Comparison of ENCODE assay signal across 20 cellular contexts in the genomic region with DNA sequence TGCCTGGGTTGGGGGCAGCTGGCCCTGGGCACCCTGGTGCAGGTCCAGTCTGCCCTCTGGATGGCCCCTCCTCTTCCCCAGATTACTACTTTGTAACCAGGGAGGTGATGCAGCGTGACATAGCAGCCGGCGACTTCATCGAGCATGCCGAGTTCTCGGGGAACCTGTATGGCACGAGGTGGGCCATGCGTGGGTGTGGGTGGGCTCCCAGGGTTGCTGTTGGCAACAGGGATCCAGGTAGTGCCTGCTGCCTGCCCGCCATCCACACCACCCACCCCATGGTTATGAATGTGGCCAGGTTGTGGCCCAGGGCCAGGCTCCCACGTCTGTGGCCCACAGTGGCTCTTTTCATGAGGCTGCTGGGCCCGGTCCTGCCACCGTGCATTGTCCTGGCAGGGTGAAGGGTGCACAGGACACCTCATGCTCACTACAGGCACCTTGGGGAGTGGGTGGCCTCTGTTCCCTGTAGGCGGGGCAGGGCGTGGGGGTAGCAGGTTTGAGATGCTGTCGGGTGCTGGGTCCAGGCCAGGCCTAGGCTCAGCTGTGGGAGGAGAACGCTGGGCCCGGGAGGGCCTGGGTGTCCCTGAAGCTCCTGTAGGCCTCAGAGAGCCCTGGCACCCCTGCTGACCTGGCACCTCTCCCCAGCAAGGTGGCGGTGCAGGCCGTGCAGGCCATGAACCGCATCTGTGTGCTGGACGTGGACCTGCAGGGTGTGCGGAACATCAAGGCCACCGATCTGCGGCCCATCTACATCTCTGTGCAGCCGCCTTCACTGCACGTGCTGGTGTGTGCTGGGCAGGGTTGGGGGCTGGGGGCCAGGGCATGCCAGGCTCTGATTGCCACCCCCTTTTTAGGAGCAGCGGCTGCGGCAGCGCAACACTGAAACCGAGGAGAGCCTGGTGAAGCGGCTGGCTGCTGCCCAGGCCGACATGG. TPM values are rescaled to one million over a fixed set of nuclear protein-coding genes. Genes with fewer than 3 reads are reported as not detected.
DNase-seq lines count a peak whose midpoint lies in the region; ATAC-seq, FAIRE-seq and TF ChIP-seq lines count a peak whose summit lies in the region.
"Had no signal": no experiment of that assay in that cellular context is flagged by ENCODE, and none has a peak within 500 bp of the region (broad histone marks: within the 10 kb centered on the region; RNA-seq: fewer than 3 reads in every experiment).

No MANE protein-coding gene starts in this region.

- peaks cover 26% of the 10 kb centered on the region for H3K4me1 Mint-ChIP-seq in activated CD8-positive, alpha-beta memory T cell treated with anti-CD3 and anti-CD28 coated beads, Interleukin-2, amount 10 ng/mL, durations not matched to agents 7 days and 5 days

- H3K36me3 ChIP-seq in adrenal gland (replicated peaks in 1 of 2) = peaks cover 0 to 29% of the 10 kb centered on the region in 2 donors
- peaks cover 0 to 23% (median 0%) of the 10 kb centered on the region in 3 donors for H3K36me3 ChIP-seq in pancreas

- H3K9me3 Mint-ChIP-seq in activated CD8-positive, alpha-beta memory T cell treated with anti-CD3 and anti-CD28 coated beads, Interleukin-2, amount 10 ng/mL, durations not matched to agents 7 days and 5 days (ENCODE audit: low read depth) = no peaks in the 10 kb centered on the region
- H3K9me3 Mint-ChIP-seq: IgD-negative memory B cell; T-helper 2 cell treated with Interferon-gamma antibody and Interleukin-4, amounts not matched to agents 5 μg/mL and 100 μg/mL, for 36 hours had no signal

- CTCF ChIA-PET in activated CD8-positive, alpha-beta memory T cell treated with anti-CD3 and anti-CD28 coated beads, Interleukin-2, amount 10 ng/mL, durations not matched to agents 7 days and 5 days (lab: Charles Lee) = no interaction called here

- TF ChIP-seq POLR2A in adrenal gland (IDR thresholded peaks at IDR 0.05) = no peak

- no peak for ATAC-seq in activated CD8-positive, alpha-beta memory T cell treated with anti-CD3 and anti-CD28 coated beads, Interleukin-2, amount 10 ng/mL, durations not matched to agents 7 days and 5 days
- ATAC-seq in pancreas = no peak
- ATAC-seq in GM21360 (IDR thresholded peaks at IDR 0.05; ENCODE audit: unreplicated experiment) = no peak
- ATAC-seq: psoas muscle had no signal

- H3K4me3 ChIP-seq in adrenal gland = no peak overlapping the region
- no peak overlapping the region for H3K4me3 ChIP-seq in pancreas
- H3K4me3 ChIP-seq: ascending aorta, psoas muscle, SJCRH30, spleen, upper lobe of left lung had no signal

- H3K27me3 Mint-ChIP-seq in activated CD8-positive, alpha-beta memory T cell treated with anti-CD3 and anti-CD28 coated beads, Interleukin-2, amount 10 ng/mL, durations not matched to agents 7 days and 5 days = no peaks in the 10 kb centered on the region
- H3K27me3 Mint-ChIP-seq: IgD-negative memory B cell had no signal

- H3K27ac Mint-ChIP-seq in activated CD8-positive, alpha-beta memory T cell treated with anti-CD3 and anti-CD28 coated beads, Interleukin-2, amount 10 ng/mL, durations not matched to agents 7 days and 5 days = no peak overlapping the region
- H3K27ac Mint-ChIP-seq: IgD-negative memory B cell; T-helper 2 cell treated with Interferon-gamma antibody and Interleukin-4, amounts not matched to agents 5 μg/mL and 100 μg/mL, for 36 hours had no signal

- TF ChIP-seq CTCF in adrenal gland (IDR thresholded peaks at IDR 0.05) = no peak
- no peak for TF ChIP-seq CTCF in pancreas (IDR thresholded peaks at IDR 0.05)

- DNase-seq in activated CD8-positive, alpha-beta memory T cell treated with anti-CD3 and anti-CD28 coated beads, Interleukin-2, amount 50 U/mL, for 4 hours = peak; percentile 13
- DNase-seq in activated CD8-positive, alpha-beta memory T cell treated with anti-CD3 and anti-CD28 coated beads, Interleukin-2, amount 10 ng/mL, durations not matched to agents 7 days and 5 days = no peak
- DNase-seq in adrenal gland (peak in 4 of 7 donors; percentile 15 to 50 (median 22)), pancreas (peak in 4 of 6 donors; percentile 12 to 74 (median 22))
- no peak for DNase-seq in central memory CD4-positive, alpha-beta T cell
- DNase-seq: 8988T, activated gamma-delta T cell treated with Interleukin-2 at 50 U/mL for 16 hours, DMS53, foreskin melanocyte, MV-4-11, NCI-H2081 treated with DMSO at 0.1 percent for 48 hours, NCI-H524 treated with DMSO at 0.1 percent for 48 hours, SJCRH30, spleen had no signal

- 92 to 94% (median 93%) methylated on average over 3 to 32 of the region's 32 CpGs for WGBS in adrenal gland, 4 donors
- 91 to 92% methylated on average over 32 of the region's 32 CpGs for WGBS in pancreas, 2 donors

- no peak overlapping the region for H3K27ac ChIP-seq in adrenal gland
- H3K27ac ChIP-seq in pancreas = no peak overlapping the region
- H3K27ac ChIP-seq: psoas muscle, SJCRH30 had no signal

- H3K4me3 Mint-ChIP-seq in activated CD8-positive, alpha-beta memory T cell treated with anti-CD3 and anti-CD28 coated beads, Interleukin-2, amount 10 ng/mL, durations not matched to agents 7 days and 5 days = no peak overlapping the region
- H3K4me3 Mint-ChIP-seq: IgD-negative memory B cell; T-helper 2 cell treated with Interferon-gamma antibody and Interleukin-4, amounts not matched to agents 5 μg/mL and 100 μg/mL, for 36 hours had no signal

- H3K27me3 ChIP-seq in adrenal gland = no peaks in the 10 kb centered on the region
- no peaks in the 10 kb centered on the region for H3K27me3 ChIP-seq in pancreas
- H3K27me3 ChIP-seq: ascending aorta, SJCRH30, spleen, upper lobe of left lung had no signal

- intact Hi-C loops in adrenal gland (cut with DNase I) (no loop called here), pancreas (cut with DNase I) (no loop called here)

- H3K9me3 ChIP-seq in adrenal gland (replicated peaks in 1 of 3) (no peaks in the 10 kb centered on the region), pancreas (no peaks in the 10 kb centered on the region)
- H3K9me3 ChIP-seq: ascending aorta, psoas muscle, SJCRH30, spleen, upper lobe of left lung had no signal

- FAIRE-seq in pancreas (lab: Jason Lieb, UNC) = no peak

- H3K4me1 ChIP-seq in adrenal gland (replicated peaks in 1 of 2) (peaks cover 6 to 44% of the 10 kb centered on the region in 2 donors), pancreas (peaks cover 10 to 21% (median 18%) of the 10 kb centered on the region in 3 donors)

- peaks cover 10% of the 10 kb centered on the region for H3K36me3 Mint-ChIP-seq in activated CD8-positive, alpha-beta memory T cell treated with anti-CD3 and anti-CD28 coated beads, Interleukin-2, amount 10 ng/mL, durations not matched to agents 7 days and 5 days
- H3K36me3 Mint-ChIP-seq: IgD-negative memory B cell had no signal

RNA-seq across cellular contexts. Expression of gene GJC2, which starts 2.7 kb away (rescaled TPM):
- 1 to 10 TPM; 1.1 to 1.8 TPM for total RNA-seq in activated CD8-positive, alpha-beta memory T cell treated with anti-CD3 and anti-CD28 coated beads, Interleukin-2, amount 10 ng/mL, durations not matched to agents 7 days and 5 days
- 1 to 10 TPM in 7 of 8 donors, under 1 TPM in 1; 0.87 to 4.1 (median 1.3) TPM for total RNA-seq in adrenal gland
- 1 to 10 TPM in 2 of 3 donors, under 1 TPM in 1; 0.05 to 2.1 (median 1.8) TPM for polyA plus RNA-seq in adrenal gland
- under 1 TPM; 0.08 to 0.69 (median 0.34) TPM for total RNA-seq in pancreas
- under 1 TPM; 0.59 to 0.80 TPM for polyA plus RNA-seq in pancreas
- polyA plus RNA-seq: IgD-negative memory B cell had no signal

RNA-seq across cellular contexts. Expression of gene GUK1, which starts 6.9 kb away (rescaled TPM):
- 100 to 1,000 TPM; 262 to 325 TPM for total RNA-seq in activated CD8-positive, alpha-beta memory T cell treated with anti-CD3 and anti-CD28 coated beads, Interleukin-2, amount 10 ng/mL, durations not matched to agents 7 days and 5 days
- total RNA-seq in adrenal gland (100 to 1,000 TPM; 162 to 427 (median 236) TPM), pancreas (100 to 1,000 TPM in 2 of 6 donors, 10 to 100 TPM in 4; 71.5 to 114 (median 98.6) TPM)
- polyA plus RNA-seq in adrenal gland (100 to 1,000 TPM in 2 of 3 donors, 10 to 100 TPM in 1; 42.3 to 414 (median 388) TPM), pancreas (100 to 1,000 TPM; 317 TPM)

RNA-seq across cellular contexts. Expression of gene IBA57, which starts 18.6 kb away (rescaled TPM):
- 1 to 10 TPM; 6.8 to 8.5 TPM for total RNA-seq in activated CD8-positive, alpha-beta memory T cell treated with anti-CD3 and anti-CD28 coated beads, Interleukin-2, amount 10 ng/mL, durations not matched to agents 7 days and 5 days
- total RNA-seq in adrenal gland (10 to 100 TPM; 10.7 to 40.6 (median 17.8) TPM), pancreas (10 to 100 TPM in 1 of 6 donors, 1 to 10 TPM in 5; 6.1 to 14.4 (median 8.0) TPM)
- polyA plus RNA-seq in adrenal gland (1 to 10 TPM; 1.4 to 3.8 (median 2.9) TPM), pancreas (1 to 10 TPM; 2.4 to 2.7 TPM)

RNA-seq across cellular contexts. Expression of gene MRPL55, which starts 37.9 kb away (rescaled TPM):
- total RNA-seq in activated CD8-positive, alpha-beta memory T cell treated with anti-CD3 and anti-CD28 coated beads, Interleukin-2, amount 10 ng/mL, durations not matched to agents 7 days and 5 days = 10 to 100 TPM; 51.9 to 56.4 TPM
- total RNA-seq in adrenal gland (100 to 1,000 TPM in 2 of 8 donors, 10 to 100 TPM in 6; 56.4 to 120 (median 70.8) TPM), pancreas (10 to 100 TPM; 18.1 to 24.7 (median 23.9) TPM)
- polyA plus RNA-seq in adrenal gland (100 to 1,000 TPM in 2 of 3 donors, 10 to 100 TPM in 1; 25.1 to 309 (median 303) TPM), pancreas (100 to 1,000 TPM; 103 to 113 TPM)

RNA-seq across cellular contexts. Expression of gene C1orf35, which starts 43.9 kb away (rescaled TPM):
- 10 to 100 TPM; 24.1 to 27.0 TPM for total RNA-seq in activated CD8-positive, alpha-beta memory T cell treated with anti-CD3 and anti-CD28 coated beads, Interleukin-2, amount 10 ng/mL, durations not matched to agents 7 days and 5 days
- total RNA-seq in adrenal gland (10 to 100 TPM in 6 of 8 donors, 1 to 10 TPM in 2; 8.0 to 24.8 (median 15.4) TPM), pancreas (1 to 10 TPM; 6.3 to 9.3 (median 7.8) TPM)
- polyA plus RNA-seq in adrenal gland (10 to 100 TPM in 2 of 3 donors, 1 to 10 TPM in 1; 5.0 to 42.0 (median 36.0) TPM), pancreas (10 to 100 TPM; 18.9 to 33.2 TPM)

Comparison
In these comparisons a context has a peak if more than half of its experiments do, and no peak if none do; other contexts are left out.
1. DNase-seq: peak in activated CD8-positive, alpha-beta memory T cell treated with anti-CD3 and anti-CD28 coated beads, Interleukin-2, amount 50 U/mL, for 4 hours (single experiment), adrenal gland (4 of 7) and pancreas (4 of 6); none in activated CD8-positive, alpha-beta memory T cell treated with anti-CD3 and anti-CD28 coated beads, Interleukin-2, amount 10 ng/mL, durations not matched to agents 7 days and 5 days (single experiment) and central memory CD4-positive, alpha-beta T cell (single experiment).